ENCODE assay signal across 28 cellular contexts in genomic region chr14:78509516-78509915, GRCh38.
"Had no signal": no experiment of that assay in that cellular context is flagged by ENCODE, and none has a peak within 500 bp of the region (broad histone marks: within the 10 kb centered on the region; RNA-seq: fewer than 3 reads in every experiment).

No MANE protein-coding gene starts in this region.

- H3K4me3 ChIP-seq: heart left ventricle, ovary, right lobe of liver, upper lobe of left lung, vagina had no signal

- DNase-seq: activated CD4-positive, alpha-beta memory T cell treated with anti-CD3 and anti-CD28 coated beads for 36 hours; activated CD4-positive, alpha-beta T cell treated with anti-CD3 and anti-CD28 coated beads for 48 hours; activated CD8-positive, alpha-beta memory T cell treated with anti-CD3 and anti-CD28 coated beads, Interleukin-2, amount 50 U/mL, for 48 hours; activated gamma-delta T cell treated with Interleukin-2 at 50 U/mL for 16 hours; activated naive CD4-positive, alpha-beta T cell treated with anti-CD3 and anti-CD28 coated beads, Interleukin-2, amount 50 U/mL, for 16 hours; activated T-cell treated with anti-CD3 and anti-CD28 coated beads, Interleukin-2, amount 50 U/mL, for 24 hours; amniotic stem cell; caudate nucleus; cortex of kidney; effector memory CD8-positive, alpha-beta T cell; foreskin keratinocyte; heart left ventricle; left colon; mammary epithelial cell; naive thymus-derived CD4-positive, alpha-beta T cell; ovary; right lobe of liver; stimulated activated CD4-positive, alpha-beta T cell treated with anti-CD3 and anti-CD28 coated beads, Interleukin-12 subunit alpha, Interleukin-12 subunit beta, amount 100 ng/mL, for 4 hours; stimulated activated CD4-positive, alpha-beta T cell treated with anti-CD3 and anti-CD28 coated beads, Interleukin-4, amount 100 ng/mL, for 1 hour; stimulated activated naive CD8-positive, alpha-beta T cell treated with anti-CD3 and anti-CD28 coated beads, Interleukin-15, Interleukin-2, amounts not matched to agents 100 U/mL and 50 U/mL, for 24 hours; upper lobe of left lung had no signal

- H3K27me3 ChIP-seq: foreskin keratinocyte, heart left ventricle, ovary, right lobe of liver, upper lobe of left lung, vagina had no signal

- H3K36me3 ChIP-seq: heart left ventricle, ovary, right lobe of liver, upper lobe of left lung, vagina had no signal

- H3K9me3 ChIP-seq: heart left ventricle, ovary, right lobe of liver, upper lobe of left lung, vagina had no signal

- H3K4me1 ChIP-seq: foreskin keratinocyte, heart left ventricle, right lobe of liver, upper lobe of left lung, vagina had no signal

- H3K4me3 Mint-ChIP-seq: activated CD4-positive, alpha-beta memory T cell treated with anti-CD3 and anti-CD28 coated beads for 36 hours; activated T-cell treated with anti-CD3 and anti-CD28 coated beads, Interleukin-2, amount 50 U/mL, for 24 hours; effector memory CD8-positive, alpha-beta T cell; mesothelial cell of epicardium; naive thymus-derived CD4-positive, alpha-beta T cell had no signal

- H3K4me1 Mint-ChIP-seq: mesothelial cell of epicardium; naive thymus-derived CD4-positive, alpha-beta T cell had no signal

- H3K36me3 Mint-ChIP-seq: activated CD4-positive, alpha-beta memory T cell treated with anti-CD3 and anti-CD28 coated beads for 36 hours; mesothelial cell of epicardium; naive thymus-derived CD4-positive, alpha-beta T cell had no signal

- FAIRE-seq: endothelial cell of umbilical vein, islet of Langerhans, TTC549 had no signal

- H3K27me3 Mint-ChIP-seq: activated CD4-positive, alpha-beta memory T cell treated with anti-CD3 and anti-CD28 coated beads for 36 hours; activated T-cell treated with anti-CD3 and anti-CD28 coated beads, Interleukin-2, amount 50 U/mL, for 24 hours; effector memory CD8-positive, alpha-beta T cell had no signal

- H3K27ac Mint-ChIP-seq: activated CD4-positive, alpha-beta memory T cell treated with anti-CD3 and anti-CD28 coated beads for 36 hours; activated T-cell treated with anti-CD3 and anti-CD28 coated beads, Interleukin-2, amount 50 U/mL, for 24 hours; effector memory CD8-positive, alpha-beta T cell; mesothelial cell of epicardium; naive thymus-derived CD4-positive, alpha-beta T cell; progenitor cell of endocrine pancreas had no signal

- H3K9me3 Mint-ChIP-seq: activated CD4-positive, alpha-beta memory T cell treated with anti-CD3 and anti-CD28 coated beads for 36 hours; activated T-cell treated with anti-CD3 and anti-CD28 coated beads, Interleukin-2, amount 50 U/mL, for 24 hours; mesothelial cell of epicardium had no signal

- H3K27ac ChIP-seq: foreskin keratinocyte, heart left ventricle, ovary, right lobe of liver, upper lobe of left lung, vagina, VCaP had no signal
